ENCODE assay signal across 24 cellular contexts in genomic region chr10:75779276-75779675, GRCh38.
"Had no signal": no experiment of that assay in that cellular context is flagged by ENCODE, and none has a peak within 500 bp of the region (broad histone marks: within the 10 kb centered on the region; RNA-seq: fewer than 3 reads in every experiment).

No MANE protein-coding gene starts in this region.

- H3K4me2 ChIP-seq: hepatocyte had no signal

- H3K9me3 Mint-ChIP-seq: activated naive CD4-positive, alpha-beta T cell treated with anti-CD3 and anti-CD28 coated beads, Interleukin-2, amount 50 U/mL, for 72 hours; activated T-cell treated with anti-CD3 and anti-CD28 coated beads, Interleukin-2, amount 50 U/mL, for 72 hours; mesothelial cell of epicardium; naive B cell; WTC11 had no signal

- H3K27me3 ChIP-seq: cardiac muscle cell, esophagus muscularis mucosa, hepatocyte, pancreas, spleen, testis, uterus had no signal

- DNase-seq: activated CD4-positive, alpha-beta T cell treated with anti-CD3 and anti-CD28 coated beads, Interleukin-2, amount 50 U/mL, for 1 hour; activated naive CD4-positive, alpha-beta T cell; activated T-cell treated with anti-CD3 and anti-CD28 coated beads for 4 hours; activated T-cell treated with anti-CD3 and anti-CD28 coated beads, Interleukin-2, amount 50 U/mL, for 72 hours; anterior cingulate cortex; islet precursor cell; naive B cell; pancreas; retina; spleen; stimulated activated naive CD4-positive, alpha-beta T cell; T-helper 17 cell; T1000; testis; uterus had no signal

- H2AFZ ChIP-seq: hepatocyte had no signal

- H3K4me3 Mint-ChIP-seq: activated T-cell treated with anti-CD3 and anti-CD28 coated beads, Interleukin-2, amount 50 U/mL, for 72 hours; brain; mesothelial cell of epicardium; naive B cell; T-helper 17 cell; type B pancreatic cell; WTC11 had no signal

- H3K4me1 Mint-ChIP-seq: naive B cell had no signal

- ATAC-seq: activated naive CD4-positive, alpha-beta T cell treated with anti-CD3 and anti-CD28 coated beads, Interleukin-2, amount 50 U/mL, for 72 hours; activated T-cell treated with anti-CD3 and anti-CD28 coated beads, Interleukin-2, amount 50 U/mL, for 72 hours; pancreas; T-helper 17 cell; WTC11 had no signal

- H3K4me1 ChIP-seq: spleen, testis had no signal

- H3K27ac ChIP-seq: cardiac muscle cell, esophagus muscularis mucosa, hepatocyte, pancreas, prostate gland, spleen had no signal

- H3K27ac Mint-ChIP-seq: activated naive CD4-positive, alpha-beta T cell treated with anti-CD3 and anti-CD28 coated beads, Interleukin-2, amount 50 U/mL, for 72 hours; activated T-cell treated with anti-CD3 and anti-CD28 coated beads, Interleukin-2, amount 50 U/mL, for 72 hours; brain; mesothelial cell of epicardium; naive B cell; T-helper 17 cell; type B pancreatic cell; WTC11 had no signal

- H3K36me3 ChIP-seq: cardiac muscle cell, esophagus muscularis mucosa, pancreas, prostate gland, spleen, uterus had no signal

- H3K36me3 Mint-ChIP-seq: activated naive CD4-positive, alpha-beta T cell treated with anti-CD3 and anti-CD28 coated beads, Interleukin-2, amount 50 U/mL, for 72 hours; brain; mesothelial cell of epicardium; naive B cell; WTC11 had no signal

- H3K9me3 ChIP-seq: esophagus muscularis mucosa, pancreas, prostate gland, spleen, testis, uterus had no signal

- H3K4me3 ChIP-seq: cardiac muscle cell, esophagus muscularis mucosa, hepatocyte, pancreas, prostate gland, spleen, testis, uterus had no signal

- H3K79me2 ChIP-seq: hepatocyte had no signal
